33 cellular contexts compared by ENCODE assay signal in genomic region chr6:117627533-117627932, GRCh38.
"Had no signal": no experiment of that assay in that cellular context is flagged by ENCODE, and none has a peak within 500 bp of the region (broad histone marks: within the 10 kb centered on the region; RNA-seq: fewer than 3 reads in every experiment).

No MANE protein-coding gene starts in this region.

- DNase-seq: activated B cell treated with CpG ODN at 0.5 μM for 24 hours; activated CD4-positive, alpha-beta memory T cell treated with anti-CD3 and anti-CD28 coated beads for 36 hours; activated CD4-positive, alpha-beta T cell treated with anti-CD3 and anti-CD28 coated beads for 4 hours; activated CD4-positive, alpha-beta T cell treated with anti-CD3 and anti-CD28 coated beads, Interleukin-2, amount 10 ng/mL, durations not matched to agents 24 days and 14 days; activated CD4-positive, alpha-beta T cell treated with anti-CD3 and anti-CD28 coated beads, Interleukin-2, amount 50 U/mL, for 1 hour; activated CD4-positive, alpha-beta T cell treated with anti-CD3 and anti-CD28 coated beads, Interleukin-2, amount 50 U/mL, for 4 hours; activated CD4-positive, CD25-positive, alpha-beta regulatory T cell treated with anti-CD3 and anti-CD28 coated beads, Interleukin-2, amount 50 U/mL, for 72 hours; activated CD8-positive, alpha-beta memory T cell treated with anti-CD3 and anti-CD28 coated beads, Interleukin-2, amount 50 U/mL, for 4 hours; activated CD8-positive, alpha-beta T cell treated with anti-CD3 and anti-CD28 coated beads for 36 hours; activated effector memory CD4-positive, alpha-beta T cell treated with anti-CD3 and anti-CD28 coated beads, Interleukin-2, amount 50 U/mL, for 16 hours; activated gamma-delta T cell treated with Interleukin-2 at 50 U/mL for 16 hours; activated naive CD4-positive, alpha-beta T cell; activated naive CD4-positive, alpha-beta T cell treated with anti-CD3 and anti-CD28 coated beads for 36 hours; activated naive CD4-positive, alpha-beta T cell treated with anti-CD3 and anti-CD28 coated beads, Interleukin-2, amount 50 U/mL, for 16 hours; activated naive CD8-positive, alpha-beta T cell treated with anti-CD3 and anti-CD28 coated beads for 36 hours; activated T-cell treated with anti-CD3 and anti-CD28 coated beads for 4 hours; activated T-cell treated with anti-CD3 and anti-CD28 coated beads, Interleukin-2, amount 50 U/mL, for 1 hour; activated T-cell treated with anti-CD3 and anti-CD28 coated beads, Interleukin-2, amount 50 U/mL, for 4 hours; activated T-cell treated with anti-CD3 and anti-CD28 coated beads, Interleukin-2, amount 50 U/mL, for 72 hours; adrenal gland; amniotic stem cell; aorta; caudate nucleus; cerebellar nuclear complex; T-helper 2 cell; T-helper 9 cell had no signal

- H3K4me3 ChIP-seq: adrenal gland, cardiac muscle cell had no signal

- ATAC-seq: activated CD8-positive, alpha-beta T cell treated with anti-CD3 and anti-CD28 coated beads for 36 hours; activated naive CD4-positive, alpha-beta T cell treated with anti-CD3 and anti-CD28 coated beads, Interleukin-2, amount 50 U/mL, for 72 hours; activated T-cell treated with anti-CD3 and anti-CD28 coated beads, Interleukin-2, amount 50 U/mL, for 4 hours; activated T-cell treated with anti-CD3 and anti-CD28 coated beads, Interleukin-2, amount 50 U/mL, for 72 hours; activated T-helper 17 cell treated with anti-CD3 and anti-CD28 coated beads, Interleukin-2, amount 50 U/mL, for 72 hours had no signal

- H3K36me3 ChIP-seq: adrenal gland, cardiac muscle cell had no signal

- FAIRE-seq: astrocyte, bronchial epithelial cell, TTC549 had no signal

- H3K4me1 ChIP-seq: adrenal gland had no signal

- H3K27me3 ChIP-seq: adrenal gland, cardiac muscle cell had no signal

- H3K27ac ChIP-seq: adrenal gland, cardiac muscle cell, VCaP had no signal
